Comparison of ENCODE assay signal across 8 cellular contexts in genomic region chr12:57243521-57244305, GRCh38. TPM values are rescaled to one million over a fixed set of nuclear protein-coding genes. Genes with fewer than 3 reads are reported as not detected.
DNase-seq lines count a peak whose midpoint lies in the region; ATAC-seq and TF ChIP-seq lines count a peak whose summit lies in the region.

No MANE protein-coding gene starts in this region.

- DNase-seq in NCI-H524 (lab: John Stamatoyannopoulos, UW) (peak; percentile 39 to 78), NCI-H524 treated with DMSO at 0.1 percent for 48 hours (lab: John Stamatoyannopoulos, UW) (no peak), NCI-H2171 treated with DMSO at 0.1 percent for 48 hours (lab: John Stamatoyannopoulos, UW) (peak; percentile 85), chondrocyte (ENCODE audit: low spot score) (peak; percentile 91), left colon (peak; percentile 71 to 89)
- peak; percentile 71 for DNase-seq in activated CD4-positive, alpha-beta T cell treated with anti-CD3 and anti-CD28 coated beads for 1 hour
- peak; percentile 83 for DNase-seq in stimulated activated CD4-positive, alpha-beta T cell treated with anti-CD3 and anti-CD28 coated beads, Interleukin-4, amount 100 ng/mL, for 24 hours

- peak; percentile 78 for TF ChIP-seq CTCF in chondrocyte (IDR thresholded peaks at IDR 0.05)

- no peaks in the 10 kb centered on the region for H3K9me3 Mint-ChIP-seq in chondrocyte (ENCODE audit: low read depth)

- H3K4me1 Mint-ChIP-seq in chondrocyte (ENCODE audit: low read depth): peaks cover 51% of the 10 kb centered on the region

- H3K36me3 Mint-ChIP-seq in chondrocyte (ENCODE audit: low read depth): peaks cover 5% of the 10 kb centered on the region

- no peak overlapping the region for H3K27ac Mint-ChIP-seq in chondrocyte (ENCODE audit: unreplicated experiment)

- H3K4me3 Mint-ChIP-seq in chondrocyte (ENCODE audit: unreplicated experiment): peak overlapping the region; percentile 94

- no peaks in the 10 kb centered on the region for H3K27me3 Mint-ChIP-seq in chondrocyte (ENCODE audit: low read depth)

- intact Hi-C loops in left colon (cut with DNase I, micrococcal nuclease): no loop called here

- ATAC-seq in left colon (peak; percentile 51), HG02852 (IDR thresholded peaks at IDR 0.05; ENCODE audit: unreplicated experiment) (no peak)

RNA-seq across cellular contexts. Expression of gene STAC3, which starts 7.3 kb away (rescaled TPM):
- total RNA-seq in chondrocyte: 1.1 to 2.8 TPM (median 1.3 TPM) in 3 replicates
- total RNA-seq in left colon: 1 to 10 TPM; 2.0 to 4.2 TPM

RNA-seq across cellular contexts. Expression of gene SHMT2, which starts 14.2 kb away (rescaled TPM):
- total RNA-seq in chondrocyte: 112 to 292 TPM (median 291 TPM) in 3 replicates
- total RNA-seq in left colon: 10 to 100 TPM; 45.3 to 58.8 TPM

RNA-seq across cellular contexts. Expression of gene NXPH4, which starts 27.1 kb away (rescaled TPM):
- total RNA-seq in chondrocyte: 75.4 to 85.4 TPM (median 82.8 TPM) in 3 replicates
- total RNA-seq in left colon: not detected

Comparison
In these comparisons a context has a peak if more than half of its experiments do, and no peak if none do; other contexts are left out.
1. RNA of gene NXPH4, which starts 27.1 kb away (total RNA-seq): 75.4 to 85.4 TPM in chondrocyte; not detected in left colon; every median in the first group is over 10 times any median in the second.